15 cellular contexts compared by ENCODE assay signal in the genomic region with DNA sequence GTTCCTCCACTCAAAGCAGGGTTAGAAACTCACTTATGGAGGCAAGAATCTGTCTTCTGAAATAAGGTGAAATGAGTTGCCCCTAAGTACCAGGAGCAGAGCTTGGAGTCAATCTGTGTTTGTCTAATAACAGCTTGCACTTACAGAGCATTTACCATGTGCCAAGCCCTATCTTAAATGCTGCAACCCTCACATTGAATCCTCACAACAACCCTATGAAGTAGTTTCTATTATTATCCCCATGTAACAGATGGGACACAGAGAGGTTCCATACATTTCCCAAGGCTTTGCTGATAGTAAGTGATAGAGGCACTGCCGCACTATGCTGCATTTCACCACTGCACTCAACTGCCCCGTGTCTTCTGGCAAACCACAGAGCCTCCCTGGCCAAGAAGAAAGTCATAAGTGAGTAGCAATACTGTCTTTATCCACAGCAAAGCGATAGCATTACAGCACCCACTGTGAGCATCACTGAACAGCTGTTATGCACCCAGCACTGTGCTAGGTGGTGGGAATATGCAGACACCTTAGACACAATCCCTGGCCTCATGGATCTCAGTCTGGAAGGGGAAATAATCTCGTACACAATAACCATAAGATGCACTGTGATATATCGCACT.
"Had no signal": no experiment of that assay in that cellular context is flagged by ENCODE, and none has a peak within 500 bp of the region (broad histone marks: within the 10 kb centered on the region; RNA-seq: fewer than 3 reads in every experiment).

No MANE protein-coding gene starts in this region.

- H3K9me3 ChIP-seq: colonic mucosa, mucosa of descending colon, pancreas, sigmoid colon, spleen, tibial artery had no signal

- H3K4me1 ChIP-seq: colonic mucosa, pancreas, spleen, tibial artery had no signal

- H3K36me3 ChIP-seq: colonic mucosa, pancreas, sigmoid colon, spleen had no signal

- H3K27ac ChIP-seq: colonic mucosa, pancreas, spleen, tibial artery had no signal

- H3K27me3 ChIP-seq: colonic mucosa, pancreas, sigmoid colon, spleen, tibial artery had no signal

- H3K4me3 ChIP-seq: colonic mucosa, mucosa of descending colon, pancreas, sigmoid colon, spleen, tibial artery had no signal

- DNase-seq: activated CD4-positive, alpha-beta T cell treated with anti-CD3 and anti-CD28 coated beads for 36 hours; activated CD4-positive, alpha-beta T cell treated with anti-CD3 and anti-CD28 coated beads, Interleukin-2, amount 50 U/mL, for 48 hours; activated gamma-delta T cell treated with Interleukin-2 at 50 U/mL for 16 hours; colonic mucosa; foreskin melanocyte; kidney; mucosa of descending colon; naive B cell; pancreas; sigmoid colon; spleen; stimulated activated naive CD4-positive, alpha-beta T cell treated with Interleukin-2 at 50 U/mL for 16 hours; tibial artery had no signal

- ATAC-seq: activated CD4-positive, alpha-beta T cell treated with anti-CD3 and anti-CD28 coated beads for 36 hours; activated naive CD4-positive, alpha-beta T cell treated with anti-CD3 and anti-CD28 coated beads, Interleukin-2, amount 50 U/mL, for 72 hours; mucosa of descending colon; pancreas; WTC11 had no signal
